In the genomic region with DNA sequence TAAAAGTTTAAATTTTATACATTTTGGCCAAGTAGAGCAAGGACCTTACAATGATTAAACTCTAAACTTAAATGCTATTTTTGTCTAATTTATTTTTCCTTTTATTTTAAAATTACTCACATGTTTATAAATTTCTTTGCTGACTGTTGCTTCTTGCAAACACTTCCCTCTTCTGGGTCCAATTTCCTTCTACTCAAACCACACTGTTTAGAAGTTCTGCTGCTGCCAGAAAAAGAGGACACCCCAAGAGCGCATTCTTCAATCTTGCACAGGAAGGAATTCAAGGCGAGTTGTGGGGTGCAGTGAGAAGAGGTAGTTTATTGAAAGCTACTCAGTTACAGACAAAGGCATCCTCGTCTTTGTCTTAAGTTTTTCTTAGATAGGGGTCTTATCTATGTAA, we compare ENCODE assay signal across 23 cellular contexts.
"Had no signal": no experiment of that assay in that cellular context is flagged by ENCODE, and none has a peak within 500 bp of the region (broad histone marks: within the 10 kb centered on the region; RNA-seq: fewer than 3 reads in every experiment).

No MANE protein-coding gene starts in this region.

- DNase-seq: activated CD4-positive, alpha-beta T cell treated with anti-CD3 and anti-CD28 coated beads, Interleukin-2, amount 10 ng/mL, durations not matched to agents 7 days and 5 days; activated CD4-positive, CD25-positive, alpha-beta regulatory T cell treated with anti-CD3 and anti-CD28 coated beads, Interleukin-2, amount 50 U/mL, for 72 hours; activated gamma-delta T cell treated with Interleukin-2 at 50 U/mL for 16 hours; activated T-cell treated with anti-CD3 and anti-CD28 coated beads, Interleukin-2, amount 50 U/mL, for 1 hour; anterior cingulate cortex; dermis blood vessel endothelial cell; effector CD8-positive, alpha-beta T cell; erythroblast; foreskin keratinocyte; lower lobe of right lung; naive thymus-derived CD8-positive, alpha-beta T cell; retina; sigmoid colon; stimulated activated CD4-positive, alpha-beta T cell treated with anti-CD3 and anti-CD28 coated beads, Interleukin-15, amount 100 ng/mL, for 24 hours; stimulated activated naive CD8-positive, alpha-beta T cell treated with anti-CD3 and anti-CD28 coated beads, Interleukin-15, Interleukin-2, amounts not matched to agents 100 U/mL and 50 U/mL, for 24 hours; T-helper 17 cell; thyroid gland had no signal

- ATAC-seq: foreskin keratinocyte; left lobe of liver; lower lobe of right lung; naive thymus-derived CD8-positive, alpha-beta T cell; stimulated activated naive CD8-positive, alpha-beta T cell treated with anti-CD3 and anti-CD28 coated beads, Interleukin-15, Interleukin-2, amounts not matched to agents 100 U/mL and 50 U/mL, for 24 hours; T-helper 17 cell had no signal

- H3K36me3 ChIP-seq: lower lobe of right lung, sigmoid colon, thyroid gland had no signal

- H3K27ac Mint-ChIP-seq: activated CD4-positive, alpha-beta T cell treated with anti-CD3 and anti-CD28 coated beads, Interleukin-2, amount 10 ng/mL, durations not matched to agents 7 days and 5 days; activated naive CD4-positive, alpha-beta T cell treated with anti-CD3 and anti-CD28 coated beads, Interleukin-2, amount 50 U/mL, for 24 hours; brain; naive thymus-derived CD8-positive, alpha-beta T cell; progenitor cell of endocrine pancreas; T-helper 17 cell had no signal

- H3K27ac ChIP-seq: foreskin keratinocyte, lower lobe of right lung, sigmoid colon, thyroid gland, VCaP had no signal

- H3K4me3 Mint-ChIP-seq: activated CD4-positive, alpha-beta T cell treated with anti-CD3 and anti-CD28 coated beads, Interleukin-2, amount 10 ng/mL, durations not matched to agents 7 days and 5 days; activated naive CD4-positive, alpha-beta T cell treated with anti-CD3 and anti-CD28 coated beads, Interleukin-2, amount 50 U/mL, for 24 hours; brain; naive thymus-derived CD8-positive, alpha-beta T cell; T-helper 17 cell had no signal

- H3K27me3 Mint-ChIP-seq: brain, progenitor cell of endocrine pancreas had no signal

- H3K36me3 Mint-ChIP-seq: brain; naive thymus-derived CD8-positive, alpha-beta T cell had no signal

- H3K4me1 ChIP-seq: lower lobe of right lung, sigmoid colon, thyroid gland had no signal

- H3K4me2 ChIP-seq: smooth muscle cell had no signal

- H3K4me1 Mint-ChIP-seq: activated CD4-positive, alpha-beta T cell treated with anti-CD3 and anti-CD28 coated beads, Interleukin-2, amount 10 ng/mL, durations not matched to agents 7 days and 5 days; activated naive CD4-positive, alpha-beta T cell treated with anti-CD3 and anti-CD28 coated beads, Interleukin-2, amount 50 U/mL, for 24 hours; brain; naive thymus-derived CD8-positive, alpha-beta T cell had no signal

- H3K27me3 ChIP-seq: foreskin keratinocyte, sigmoid colon, thyroid gland had no signal

- H3K9me3 Mint-ChIP-seq: activated CD4-positive, alpha-beta T cell treated with anti-CD3 and anti-CD28 coated beads, Interleukin-2, amount 10 ng/mL, durations not matched to agents 7 days and 5 days; activated naive CD4-positive, alpha-beta T cell treated with anti-CD3 and anti-CD28 coated beads, Interleukin-2, amount 50 U/mL, for 24 hours had no signal

- H3K9me3 ChIP-seq: lower lobe of right lung, sigmoid colon, thyroid gland had no signal

- H3K4me3 ChIP-seq: lower lobe of right lung, sigmoid colon, smooth muscle cell, thyroid gland had no signal
